In the genomic region with DNA sequence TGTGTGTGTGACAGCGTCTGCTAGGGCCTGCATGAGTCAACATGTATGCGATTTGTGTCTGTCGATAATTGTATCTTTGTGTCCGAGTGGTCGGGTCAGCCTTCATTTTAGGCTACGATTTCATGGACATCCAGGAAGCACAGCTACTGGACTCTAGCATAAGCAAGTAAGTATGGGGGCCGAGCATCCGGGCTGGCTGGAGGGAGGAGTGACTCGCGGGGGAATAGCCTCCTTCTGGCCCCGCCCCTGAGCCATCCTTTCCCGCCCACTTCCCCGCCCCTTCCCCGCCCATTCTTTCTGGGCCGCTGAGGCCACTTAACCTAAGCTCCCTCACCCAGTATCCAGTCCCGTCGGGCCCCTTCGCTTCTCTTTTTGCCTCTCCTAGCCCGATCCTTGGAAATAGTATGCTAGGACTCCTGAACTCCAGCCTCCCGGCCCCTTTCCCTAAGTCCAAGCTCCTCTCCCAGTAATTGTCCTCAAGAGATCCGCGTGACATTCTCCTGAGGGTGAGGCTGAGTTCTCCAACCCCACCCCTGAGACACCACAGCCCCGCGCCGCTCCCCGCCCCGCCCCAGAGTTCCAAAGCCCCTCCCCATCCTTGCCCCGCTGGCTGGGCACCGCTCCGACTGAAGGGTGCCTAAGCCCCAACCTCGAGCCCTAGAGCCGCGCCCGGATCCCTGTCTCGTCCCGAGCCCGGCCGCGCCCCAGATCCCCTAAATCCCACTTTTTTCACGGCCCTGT, we compare ENCODE assay signal across 1 cellular context.
TF ChIP-seq lines count a peak whose summit lies in the region.

No MANE protein-coding gene starts in this region.

TF ChIP-seq in GM12878, 131 proteins besides CTCF, POLR2A, EP300 and RAD21:
- TF ChIP-seq ATF7 (IDR thresholded peaks at IDR 0.05; ENCODE audit: low read depth) (peak; percentile 43; the same call in 1 of the 2 replicates), MTA2 (IDR thresholded peaks at IDR 0.05; ENCODE audit: low read depth) (peak; percentile 27; the same call in 1 of the 2 replicates), NBN (IDR thresholded peaks at IDR 0.05) (peak; percentile 37; the same call in 1 of the 2 replicates), LARP7 (IDR thresholded peaks at IDR 0.05) (peak; percentile 61; the same call in 1 of the 2 replicates), NR2C1 (IDR thresholded peaks at IDR 0.05) (no peak), SP1 (IDR thresholded peaks at IDR 0.05; ENCODE audit: low read depth, low read length) (peak; percentile 61), CREB1 (IDR thresholded peaks at IDR 0.05; ENCODE audit: low read depth) (0 out of 2 replicates have a peak, but pooled peaks have one; percentile 8), IKZF2 (IDR thresholded peaks at IDR 0.05) (0 out of 4 replicates have a peak, but pooled peaks of 1 of the 2 experiments have one; percentile 22), YY1 (IDR thresholded peaks at IDR 0.05; ENCODE audit: low read depth, low read length) (peak; percentile 46; the same call in 1 of the 2 replicates), EGR1 (IDR thresholded peaks at IDR 0.05; ENCODE audit: borderline replicate concordance in 1 of 2, low read depth in 2 of 2, low read length in 2 of 2) (peak in 1 of 2 experiments; percentile 34; a peak in 1 of 3 replicates)
- TF ChIP-seq, protein P1, sequence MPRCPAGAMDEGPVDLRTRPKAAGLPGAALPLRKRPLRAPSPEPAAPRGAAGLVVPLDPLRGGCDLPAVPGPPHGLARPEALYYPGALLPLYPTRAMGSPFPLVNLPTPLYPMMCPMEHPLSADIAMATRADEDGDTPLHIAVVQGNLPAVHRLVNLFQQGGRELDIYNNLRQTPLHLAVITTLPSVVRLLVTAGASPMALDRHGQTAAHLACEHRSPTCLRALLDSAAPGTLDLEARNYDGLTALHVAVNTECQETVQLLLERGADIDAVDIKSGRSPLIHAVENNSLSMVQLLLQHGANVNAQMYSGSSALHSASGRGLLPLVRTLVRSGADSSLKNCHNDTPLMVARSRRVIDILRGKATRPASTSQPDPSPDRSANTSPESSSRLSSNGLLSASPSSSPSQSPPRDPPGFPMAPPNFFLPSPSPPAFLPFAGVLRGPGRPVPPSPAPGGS (IDR thresholded peaks at IDR 0.05; ENCODE audit: borderline replicate concordance, insufficient read depth, low read depth, low read length, poor library complexity, severe bottlenecking) = peak; percentile 84
- TF ChIP-seq, protein P2, sequence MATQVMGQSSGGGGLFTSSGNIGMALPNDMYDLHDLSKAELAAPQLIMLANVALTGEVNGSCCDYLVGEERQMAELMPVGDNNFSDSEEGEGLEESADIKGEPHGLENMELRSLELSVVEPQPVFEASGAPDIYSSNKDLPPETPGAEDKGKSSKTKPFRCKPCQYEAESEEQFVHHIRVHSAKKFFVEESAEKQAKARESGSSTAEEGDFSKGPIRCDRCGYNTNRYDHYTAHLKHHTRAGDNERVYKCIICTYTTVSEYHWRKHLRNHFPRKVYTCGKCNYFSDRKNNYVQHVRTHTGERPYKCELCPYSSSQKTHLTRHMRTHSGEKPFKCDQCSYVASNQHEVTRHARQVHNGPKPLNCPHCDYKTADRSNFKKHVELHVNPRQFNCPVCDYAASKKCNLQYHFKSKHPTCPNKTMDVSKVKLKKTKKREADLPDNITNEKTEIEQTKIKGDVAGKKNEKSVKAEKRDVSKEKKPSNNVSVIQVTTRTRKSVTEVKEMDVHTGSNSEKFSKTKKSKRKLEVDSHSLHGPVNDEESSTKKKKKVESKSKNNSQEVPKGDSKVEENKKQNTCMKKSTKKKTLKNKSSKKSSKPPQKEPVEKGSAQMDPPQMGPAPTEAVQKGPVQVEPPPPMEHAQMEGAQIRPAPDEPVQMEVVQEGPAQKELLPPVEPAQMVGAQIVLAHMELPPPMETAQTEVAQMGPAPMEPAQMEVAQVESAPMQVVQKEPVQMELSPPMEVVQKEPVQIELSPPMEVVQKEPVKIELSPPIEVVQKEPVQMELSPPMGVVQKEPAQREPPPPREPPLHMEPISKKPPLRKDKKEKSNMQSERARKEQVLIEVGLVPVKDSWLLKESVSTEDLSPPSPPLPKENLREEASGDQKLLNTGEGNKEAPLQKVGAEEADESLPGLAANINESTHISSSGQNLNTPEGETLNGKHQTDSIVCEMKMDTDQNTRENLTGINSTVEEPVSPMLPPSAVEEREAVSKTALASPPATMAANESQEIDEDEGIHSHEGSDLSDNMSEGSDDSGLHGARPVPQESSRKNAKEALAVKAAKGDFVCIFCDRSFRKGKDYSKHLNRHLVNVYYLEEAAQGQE (IDR thresholded peaks at IDR 0.05; ENCODE audit: low read depth, low read length) = no peak
- TF ChIP-seq, protein P3, sequence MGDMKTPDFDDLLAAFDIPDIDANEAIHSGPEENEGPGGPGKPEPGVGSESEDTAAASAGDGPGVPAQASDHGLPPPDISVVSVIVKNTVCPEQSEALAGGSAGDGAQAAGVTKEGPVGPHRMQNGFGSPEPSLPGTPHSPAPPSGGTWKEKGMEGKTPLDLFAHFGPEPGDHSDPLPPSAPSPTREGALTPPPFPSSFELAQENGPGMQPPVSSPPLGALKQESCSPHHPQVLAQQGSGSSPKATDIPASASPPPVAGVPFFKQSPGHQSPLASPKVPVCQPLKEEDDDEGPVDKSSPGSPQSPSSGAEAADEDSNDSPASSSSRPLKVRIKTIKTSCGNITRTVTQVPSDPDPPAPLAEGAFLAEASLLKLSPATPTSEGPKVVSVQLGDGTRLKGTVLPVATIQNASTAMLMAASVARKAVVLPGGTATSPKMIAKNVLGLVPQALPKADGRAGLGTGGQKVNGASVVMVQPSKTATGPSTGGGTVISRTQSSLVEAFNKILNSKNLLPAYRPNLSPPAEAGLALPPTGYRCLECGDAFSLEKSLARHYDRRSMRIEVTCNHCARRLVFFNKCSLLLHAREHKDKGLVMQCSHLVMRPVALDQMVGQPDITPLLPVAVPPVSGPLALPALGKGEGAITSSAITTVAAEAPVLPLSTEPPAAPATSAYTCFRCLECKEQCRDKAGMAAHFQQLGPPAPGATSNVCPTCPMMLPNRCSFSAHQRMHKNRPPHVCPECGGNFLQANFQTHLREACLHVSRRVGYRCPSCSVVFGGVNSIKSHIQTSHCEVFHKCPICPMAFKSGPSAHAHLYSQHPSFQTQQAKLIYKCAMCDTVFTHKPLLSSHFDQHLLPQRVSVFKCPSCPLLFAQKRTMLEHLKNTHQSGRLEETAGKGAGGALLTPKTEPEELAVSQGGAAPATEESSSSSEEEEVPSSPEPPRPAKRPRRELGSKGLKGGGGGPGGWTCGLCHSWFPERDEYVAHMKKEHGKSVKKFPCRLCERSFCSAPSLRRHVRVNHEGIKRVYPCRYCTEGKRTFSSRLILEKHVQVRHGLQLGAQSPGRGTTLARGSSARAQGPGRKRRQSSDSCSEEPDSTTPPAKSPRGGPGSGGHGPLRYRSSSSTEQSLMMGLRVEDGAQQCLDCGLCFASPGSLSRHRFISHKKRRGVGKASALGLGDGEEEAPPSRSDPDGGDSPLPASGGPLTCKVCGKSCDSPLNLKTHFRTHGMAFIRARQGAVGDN (IDR thresholded peaks at IDR 0.05) = 0 out of 2 replicates have a peak, but pooled peaks have one; percentile 37
- TF ChIP-seq, protein P4, sequence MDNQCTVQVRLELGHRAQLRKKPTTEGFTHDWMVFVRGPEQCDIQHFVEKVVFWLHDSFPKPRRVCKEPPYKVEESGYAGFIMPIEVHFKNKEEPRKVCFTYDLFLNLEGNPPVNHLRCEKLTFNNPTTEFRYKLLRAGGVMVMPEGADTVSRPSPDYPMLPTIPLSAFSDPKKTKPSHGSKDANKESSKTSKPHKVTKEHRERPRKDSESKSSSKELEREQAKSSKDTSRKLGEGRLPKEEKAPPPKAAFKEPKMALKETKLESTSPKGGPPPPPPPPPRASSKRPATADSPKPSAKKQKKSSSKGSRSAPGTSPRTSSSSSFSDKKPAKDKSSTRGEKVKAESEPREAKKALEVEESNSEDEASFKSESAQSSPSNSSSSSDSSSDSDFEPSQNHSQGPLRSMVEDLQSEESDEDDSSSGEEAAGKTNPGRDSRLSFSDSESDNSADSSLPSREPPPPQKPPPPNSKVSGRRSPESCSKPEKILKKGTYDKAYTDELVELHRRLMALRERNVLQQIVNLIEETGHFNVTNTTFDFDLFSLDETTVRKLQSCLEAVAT (IDR thresholded peaks at IDR 0.05) = peak; percentile 61; the same call in 1 of the 2 replicates
- TF ChIP-seq, protein P5, sequence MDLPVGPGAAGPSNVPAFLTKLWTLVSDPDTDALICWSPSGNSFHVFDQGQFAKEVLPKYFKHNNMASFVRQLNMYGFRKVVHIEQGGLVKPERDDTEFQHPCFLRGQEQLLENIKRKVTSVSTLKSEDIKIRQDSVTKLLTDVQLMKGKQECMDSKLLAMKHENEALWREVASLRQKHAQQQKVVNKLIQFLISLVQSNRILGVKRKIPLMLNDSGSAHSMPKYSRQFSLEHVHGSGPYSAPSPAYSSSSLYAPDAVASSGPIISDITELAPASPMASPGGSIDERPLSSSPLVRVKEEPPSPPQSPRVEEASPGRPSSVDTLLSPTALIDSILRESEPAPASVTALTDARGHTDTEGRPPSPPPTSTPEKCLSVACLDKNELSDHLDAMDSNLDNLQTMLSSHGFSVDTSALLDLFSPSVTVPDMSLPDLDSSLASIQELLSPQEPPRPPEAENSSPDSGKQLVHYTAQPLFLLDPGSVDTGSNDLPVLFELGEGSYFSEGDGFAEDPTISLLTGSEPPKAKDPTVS (IDR thresholded peaks at IDR 0.05; ENCODE audit: low read depth, low read length) = no peak
